In the genomic region with DNA sequence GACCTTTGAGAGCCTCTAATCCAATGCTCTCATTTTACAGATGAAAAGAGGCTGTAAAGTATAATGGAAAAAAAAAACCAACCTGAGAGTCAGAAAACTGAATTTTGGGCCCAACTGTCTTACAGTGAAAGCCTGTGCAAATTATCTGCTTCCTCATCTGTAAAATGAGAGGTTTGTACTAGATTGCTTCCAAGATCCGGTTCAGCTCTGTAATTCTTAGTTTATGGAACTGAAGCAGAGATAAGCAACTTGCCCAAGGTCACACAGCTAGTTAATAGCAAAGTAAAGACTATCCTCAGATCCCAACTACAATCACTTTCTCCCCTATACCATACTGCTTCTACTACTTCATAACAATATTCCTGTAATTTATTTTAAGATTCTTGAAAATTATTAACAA, we compare ENCODE assay signal across 16 cellular contexts. TPM values are rescaled to one million over a fixed set of nuclear protein-coding genes. Genes with fewer than 3 reads are reported as not detected.
DNase-seq lines count a peak whose midpoint lies in the region; ATAC-seq, FAIRE-seq and TF ChIP-seq lines count a peak whose summit lies in the region.
"Had no signal": no experiment of that assay in that cellular context is flagged by ENCODE, and none has a peak within 500 bp of the region (broad histone marks: within the 10 kb centered on the region; RNA-seq: fewer than 3 reads in every experiment).

No MANE protein-coding gene starts in this region.

- H3K27ac ChIP-seq in OCI-LY7 (ENCODE audit: low read depth, low read length, poor library complexity, severe bottlenecking) (peak overlapping the region; percentile 28), colonic mucosa (peak overlapping the region; percentile 51), dorsolateral prefrontal cortex (no peak overlapping the region), breast epithelium (no peak overlapping the region)
- H3K27ac ChIP-seq: left ventricle myocardium inferior, vagina had no signal

- TF ChIP-seq POLR2A in breast epithelium (IDR thresholded peaks at IDR 0.05), result no peak

- CTCF ChIA-PET in OCI-LY7 (lab: Charles Lee; ENCODE audit: unreplicated experiment), result no interaction called here

- intact Hi-C loops in OCI-LY7 (cut with micrococcal nuclease; ENCODE audit: unreplicated experiment) (no loop called here), colonic mucosa (cut with DNase I) (no loop called here), dorsolateral prefrontal cortex (cut with DNase I) (no loop called here), breast epithelium (cut with DNase I; ENCODE audit: low total_unique reads) (no loop called here)

- H4K20me1 ChIP-seq in OCI-LY7 (ENCODE audit: insufficient read depth, low read length), result peaks cover 63% of the 10 kb centered on the region

- H3K9ac ChIP-seq in colonic mucosa (ENCODE audit: low read depth in 2 of 2, low read length in 2 of 2), result no peak overlapping the region

- peaks cover 55% of the 10 kb centered on the region for H3K36me3 ChIP-seq in OCI-LY7 (ENCODE audit: insufficient read depth, low read length)
- H3K36me3 ChIP-seq in colonic mucosa, result no peaks in the 10 kb centered on the region
- no peaks in the 10 kb centered on the region for H3K36me3 ChIP-seq in breast epithelium
- H3K36me3 ChIP-seq: left ventricle myocardium inferior, vagina had no signal

- H3K9me3 ChIP-seq in OCI-LY7 (ENCODE audit: low read length) (no peaks in the 10 kb centered on the region; the same call in 1 of the 2 replicates), colonic mucosa (no peaks in the 10 kb centered on the region), breast epithelium (no peaks in the 10 kb centered on the region)
- H3K9me3 ChIP-seq: left ventricle myocardium inferior, vagina had no signal

- FAIRE-seq in GM18507 (lab: Jason Lieb, UNC), result peak; percentile 60
- FAIRE-seq: G401.6 had no signal

- no peak overlapping the region for H2AFZ ChIP-seq in OCI-LY7 (ENCODE audit: low read length)

- peak overlapping the region; percentile 94 for H3K4me2 ChIP-seq in OCI-LY7 (ENCODE audit: low read length)

- peaks cover 56% of the 10 kb centered on the region for H3K4me1 ChIP-seq in OCI-LY7 (ENCODE audit: insufficient read depth, low read length, poor library complexity, severe bottlenecking)
- H3K4me1 ChIP-seq in colonic mucosa, result peaks cover 9% of the 10 kb centered on the region
- H3K4me1 ChIP-seq in breast epithelium, result no peaks in the 10 kb centered on the region

- BruUV-seq in OCI-LY7 (replicated peaks; lab: Mats Ljungman, UMichigan), result no TSS peak

- ATAC-seq in HG03095 (IDR thresholded peaks at IDR 0.05; ENCODE audit: unreplicated experiment) (no peak), left lobe of liver (no peak)
- ATAC-seq: Panc1 had no signal

- POLR2A ChIA-PET in OCI-LY7 (lab: Charles Lee), result interaction anchor here (0.6 to 3.9 kb wide), 19 partner anchors 7 to 264 kb away, joined by 3 to 13 read pairs (median 3); no protein-coding TSS in a partner anchor

- H3K79me2 ChIP-seq in OCI-LY7 (ENCODE audit: insufficient read depth, low read depth, low read length), result peaks cover 100% of the 10 kb centered on the region

- H3K4me3 ChIP-seq in OCI-LY7 (ENCODE audit: low read depth, low read length, poor library complexity, severe bottlenecking) (peak overlapping the region; percentile 25), colonic mucosa (no peak overlapping the region), dorsolateral prefrontal cortex (no peak overlapping the region), breast epithelium (no peak overlapping the region)
- H3K4me3 ChIP-seq: left ventricle myocardium inferior, vagina had no signal

- TF ChIP-seq CTCF in OCI-LY7 (conservative IDR thresholded peaks at IDR 0.05; ENCODE audit: low read length), result no peak
- no peak for TF ChIP-seq CTCF in colonic mucosa (IDR thresholded peaks at IDR 0.05)
- TF ChIP-seq CTCF in dorsolateral prefrontal cortex (IDR thresholded peaks at IDR 0.05 in 54 of 56, conservative IDR thresholded peaks at IDR 0.05 in 2 of 56; ENCODE audit: low read depth in 1 of 56, partially characterized antibody in 56 of 56), result no peak
- TF ChIP-seq CTCF in breast epithelium (IDR thresholded peaks at IDR 0.05), result no peak

- DNase-seq in A172 (ENCODE audit: low spot score) (peak; percentile 29), GM18507 (ENCODE audit: extremely low spot score, insufficient read length, low read depth) (no peak), OCI-LY7 (ENCODE audit: low spot score) (peak; percentile 48), colonic mucosa (peak; percentile 38), left lobe of liver (ENCODE audit: low spot score) (no peak), dorsolateral prefrontal cortex (no peak), breast epithelium (ENCODE audit: low spot score in 2 of 2) (no peak)
- DNase-seq: activated CD8-positive, alpha-beta memory T cell treated with anti-CD3 and anti-CD28 coated beads, Interleukin-2, amount 50 U/mL, for 4 hours; glutamatergic neuron; left ventricle myocardium inferior; NCI-H2029; stimulated activated CD8-positive, alpha-beta memory T cell treated with anti-CD3 and anti-CD28 coated beads, Interleukin-4, amount 100 ng/mL, for 48 hours had no signal

- no peaks in the 10 kb centered on the region for H3K9me2 ChIP-seq in OCI-LY7 (ENCODE audit: insufficient read depth, low read length)

- no peaks in the 10 kb centered on the region for H3K27me3 ChIP-seq in colonic mucosa
- no peaks in the 10 kb centered on the region for H3K27me3 ChIP-seq in dorsolateral prefrontal cortex
- no peaks in the 10 kb centered on the region for H3K27me3 ChIP-seq in breast epithelium
- H3K27me3 ChIP-seq: vagina had no signal

RNA-seq across cellular contexts. Expression of a gene that starts 6.3 kb away (rescaled TPM):
- total RNA-seq in A172 (2014; rRNA removed; shearing (Covaris generic)), result 17.4 and 19.7 TPM in 2 replicates
- 27.2 and 29.7 TPM in 2 replicates for total RNA-seq in OCI-LY7 (2014; rRNA removed; shearing (Covaris generic))
- total RNA-seq in OCI-LY7 (2022) (150 and 154 TPM in 2 replicates), colonic mucosa (10 to 100 TPM; 69.5 to 82.8 TPM), left lobe of liver (35.7 TPM), dorsolateral prefrontal cortex (100 to 1,000 TPM in 10 of 120 experiments, 10 to 100 TPM in 110; 42.9 to 119 (median 84.6) TPM), breast epithelium (10 to 100 TPM; 34.1 to 45.7 (median 40.6) TPM)

Comparison
In these comparisons a context has a peak if more than half of its experiments do, and no peak if none do; other contexts are left out.
1. DNase-seq: peak in A172 (single experiment), OCI-LY7 (single experiment) and colonic mucosa (single experiment); none in GM18507 (single experiment), left lobe of liver (single experiment), dorsolateral prefrontal cortex (0 of 10) and breast epithelium (0 of 2).
2. H3K27ac ChIP-seq: peak in OCI-LY7 (single experiment) and colonic mucosa (single experiment); none in dorsolateral prefrontal cortex (0 of 59) and breast epithelium (0 of 2).